In genomic region chr14:102516531-102517411, GRCh38 we compare ENCODE assay signal across 8 cellular contexts. TPM values are rescaled to one million over a fixed set of nuclear protein-coding genes. Genes with fewer than 3 reads are reported as not detected.
DNase-seq lines count a peak whose midpoint lies in the region; ATAC-seq, FAIRE-seq and TF ChIP-seq lines count a peak whose summit lies in the region.

No MANE protein-coding gene starts in this region.

- peak; percentile 69 for TF ChIP-seq RAD21 in GM12878 (IDR thresholded peaks at IDR 0.05; ENCODE audit: insufficient read depth, low read depth, low read length)

- H3K4me3 ChIP-seq in GM12878 (peak overlapping the region; percentile 46), iPS-20b (ENCODE audit: low read length) (peak overlapping the region; percentile 62)

- in situ Hi-C loops in GM12878 (cut with MboI) = loop anchor here (5.0 to 10.0 kb wide), 2 partner anchors 74 to 552 kb away; partner anchors contain the start of gene DYNC1H1

- BruUV-seq in GM12878 (replicated peaks; lab: Mats Ljungman, UMichigan) = no TSS peak

- no peaks in the 10 kb centered on the region for H3K36me3 ChIP-seq in GM12878 (ENCODE audit: control insufficient read depth in 2 of 2, insufficient read depth in 2 of 2, low read length in 1 of 2)
- no peaks in the 10 kb centered on the region for H3K36me3 ChIP-seq in iPS-20b (ENCODE audit: insufficient read depth, low read depth, low read length)

- POLR2A ChIA-PET in GM12878 (lab: Charles Lee) = interaction anchor here (0.7 kb wide), 1 partner anchor 79 kb away, joined by 3 read pairs; no protein-coding TSS in a partner anchor

- no peak for TF ChIP-seq EP300 in GM12878 (IDR thresholded peaks at IDR 0.05; ENCODE audit: borderline replicate concordance in 1 of 2, control insufficient read depth in 1 of 2, low read depth in 2 of 2, low read length in 2 of 2)

- peak overlapping the region; percentile 77 for H3K4me2 ChIP-seq in GM12878 (ENCODE audit: control insufficient read depth, insufficient read depth)

- RAD21 ChIA-PET in GM12878 (lab: Charles Lee; ENCODE audit: unreplicated experiment) = interaction anchor here (1.1 to 3.0 kb wide), 5 partner anchors 12 to 199 kb away, joined by 3 to 20 read pairs (median 4); no protein-coding TSS in a partner anchor

- no peaks in the 10 kb centered on the region for H4K20me1 ChIP-seq in GM12878 (ENCODE audit: control insufficient read depth, insufficient read depth)

- WGBS in GM12878 (ENCODE audit: insufficient coverage, insufficient replicate concordance, low lambda C conversion rate, missing lambda C conversion rate) = 1% methylated on average over 73 of the region's 98 CpGs

- intact Hi-C loops in GM12878 (cut with micrococcal nuclease; ENCODE audit: unreplicated experiment) = loop anchor here (1.0 to 10.0 kb wide), 3 partner anchors 78 to 552 kb away; partner anchors contain the start of genes DYNC1H1 and ZNF839

- no peaks in the 10 kb centered on the region for H3K79me2 ChIP-seq in GM12878 (ENCODE audit: control insufficient read depth, insufficient read depth, low read length)

- no peaks in the 10 kb centered on the region for H3K4me1 ChIP-seq in GM12878 (ENCODE audit: control insufficient read depth, insufficient read depth, low read length)
- no peaks in the 10 kb centered on the region for H3K4me1 ChIP-seq in iPS-20b (ENCODE audit: insufficient read depth, low read length)

- peak overlapping the region; percentile 85 for H2AFZ ChIP-seq in GM12878 (ENCODE audit: control insufficient read depth, low read depth, low read length)

- SMC1A ChIA-PET in GM12878 (lab: Charles Lee; ENCODE audit: uncharacterized antibody, unreplicated experiment) = interaction anchor here (1.0 to 2.7 kb wide), 4 partner anchors 78 to 199 kb away, joined by 3 to 20 read pairs (median 6); no protein-coding TSS in a partner anchor

- ATAC-seq in GM18502 (IDR thresholded peaks at IDR 0.05; ENCODE audit: poor library complexity, unreplicated experiment) (peak; percentile 74), GM12878 (peak; percentile 89)

- peak; percentile 66 to 81 (median 71); a peak in 5 of 6 replicates for TF ChIP-seq CTCF in GM12878 (IDR thresholded peaks at IDR 0.05 in 2 of 3, conservative IDR thresholded peaks at IDR 0.05 in 1 of 3; ENCODE audit: control insufficient read depth in 2 of 3, extremely low read depth in 1 of 3, insufficient read depth in 1 of 3, low read depth in 3 of 3, low read length in 3 of 3)

- H3K27ac ChIP-seq in GM12878 (ENCODE audit: control insufficient read depth, insufficient read depth) (no peak overlapping the region), iPS-20b (ENCODE audit: low read length) (no peak overlapping the region)

- peak; percentile 93 for DNase-seq in 8988T
- DNase-seq in HTR-8/SVneo (ENCODE audit: insufficient read length, low spot score) = peak; percentile 68
- peak; percentile 29 to 55 (median 52) for DNase-seq in T-helper 2 cell
- no peak for DNase-seq in GM12878 (ENCODE audit: low read depth, low spot score)
- peak; percentile 64 for DNase-seq in stimulated activated CD4-positive, alpha-beta T cell treated with anti-CD3 and anti-CD28 coated beads, Interleukin-12 subunit alpha, Interleukin-12 subunit beta, amount 100 ng/mL, for 4 hours
- no peak for DNase-seq in NCI-H2029 (lab: John Stamatoyannopoulos, UW)

- H3K9me3 ChIP-seq in GM12878 (replicated peaks; ENCODE audit: control insufficient read depth, insufficient read depth, low read length) (no peaks in the 10 kb centered on the region), iPS-20b (ENCODE audit: insufficient read depth, low read depth, low read length) (no peaks in the 10 kb centered on the region)

- H3K27me3 ChIP-seq in GM12878 (replicated peaks in 1 of 2; ENCODE audit: control insufficient read depth in 2 of 2, insufficient read depth in 2 of 2, low read length in 1 of 2) = peaks cover 0 to 2% of the 10 kb centered on the region in 2 experiments; a peak in 1 of 4 replicates
- peaks cover 15% of the 10 kb centered on the region; the same call in 1 of the 2 replicates for H3K27me3 ChIP-seq in iPS-20b (ENCODE audit: insufficient read depth, low read length)

- TF ChIP-seq POLR2A in GM12878 (IDR thresholded peaks at IDR 0.05; ENCODE audit: low read depth, low read length) = no peak

- CTCF ChIA-PET in GM12878 (lab: Yijun Ruan, JAX) = interaction anchor here (0.6 to 3.0 kb wide), 11 partner anchors 8 to 418 kb away, joined by 3 to 59 read pairs (median 4); no protein-coding TSS in a partner anchor

- peak; percentile 96 for FAIRE-seq in HTR-8/SVneo (lab: Jason Lieb, UNC)
- no peak for FAIRE-seq in GM12878 (lab: Jason Lieb, UNC)

- H3K9ac ChIP-seq in GM12878 (ENCODE audit: control insufficient read depth, insufficient read depth, low read length) = peak overlapping the region; percentile 56; the same call in 1 of the 2 replicates
- peak overlapping the region; percentile 58; the same call in 1 of the 2 replicates for H3K9ac ChIP-seq in iPS-20b (ENCODE audit: low read depth, low read length)

TF ChIP-seq in GM12878, 131 proteins besides CTCF, POLR2A, EP300 and RAD21 (continues in another document):
- TF ChIP-seq NFXL1 (IDR thresholded peaks at IDR 0.05; ENCODE audit: borderline replicate concordance) (no peak), SMARCA5 (IDR thresholded peaks at IDR 0.05) (peak; percentile 65; the same call in 1 of the 2 replicates), BCL3 (IDR thresholded peaks at IDR 0.05; ENCODE audit: borderline replicate concordance, insufficient read depth, low read depth, low read length, poor library complexity, severe bottlenecking) (no peak)
- TF ChIP-seq, protein P1, sequence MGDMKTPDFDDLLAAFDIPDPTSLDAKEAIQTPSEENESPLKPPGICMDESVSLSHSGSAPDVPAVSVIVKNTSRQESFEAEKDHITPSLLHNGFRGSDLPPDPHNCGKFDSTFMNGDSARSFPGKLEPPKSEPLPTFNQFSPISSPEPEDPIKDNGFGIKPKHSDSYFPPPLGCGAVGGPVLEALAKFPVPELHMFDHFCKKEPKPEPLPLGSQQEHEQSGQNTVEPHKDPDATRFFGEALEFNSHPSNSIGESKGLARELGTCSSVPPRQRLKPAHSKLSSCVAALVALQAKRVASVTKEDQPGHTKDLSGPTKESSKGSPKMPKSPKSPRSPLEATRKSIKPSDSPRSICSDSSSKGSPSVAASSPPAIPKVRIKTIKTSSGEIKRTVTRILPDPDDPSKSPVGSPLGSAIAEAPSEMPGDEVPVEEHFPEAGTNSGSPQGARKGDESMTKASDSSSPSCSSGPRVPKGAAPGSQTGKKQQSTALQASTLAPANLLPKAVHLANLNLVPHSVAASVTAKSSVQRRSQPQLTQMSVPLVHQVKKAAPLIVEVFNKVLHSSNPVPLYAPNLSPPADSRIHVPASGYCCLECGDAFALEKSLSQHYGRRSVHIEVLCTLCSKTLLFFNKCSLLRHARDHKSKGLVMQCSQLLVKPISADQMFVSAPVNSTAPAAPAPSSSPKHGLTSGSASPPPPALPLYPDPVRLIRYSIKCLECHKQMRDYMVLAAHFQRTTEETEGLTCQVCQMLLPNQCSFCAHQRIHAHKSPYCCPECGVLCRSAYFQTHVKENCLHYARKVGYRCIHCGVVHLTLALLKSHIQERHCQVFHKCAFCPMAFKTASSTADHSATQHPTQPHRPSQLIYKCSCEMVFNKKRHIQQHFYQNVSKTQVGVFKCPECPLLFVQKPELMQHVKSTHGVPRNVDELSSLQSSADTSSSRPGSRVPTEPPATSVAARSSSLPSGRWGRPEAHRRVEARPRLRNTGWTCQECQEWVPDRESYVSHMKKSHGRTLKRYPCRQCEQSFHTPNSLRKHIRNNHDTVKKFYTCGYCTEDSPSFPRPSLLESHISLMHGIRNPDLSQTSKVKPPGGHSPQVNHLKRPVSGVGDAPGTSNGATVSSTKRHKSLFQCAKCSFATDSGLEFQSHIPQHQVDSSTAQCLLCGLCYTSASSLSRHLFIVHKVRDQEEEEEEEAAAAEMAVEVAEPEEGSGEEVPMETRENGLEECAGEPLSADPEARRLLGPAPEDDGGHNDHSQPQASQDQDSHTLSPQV (IDR thresholded peaks at IDR 0.05) = 0 out of 2 replicates have a peak, but pooled peaks have one; percentile 26

RNA-seq across cellular contexts. Expression of gene ANKRD9, which starts 7.2 kb away (rescaled TPM):
- total RNA-seq in GM12878 (2013; cell fraction: nucleolus; rRNA removed) = 1.9 and 2.2 TPM in 2 replicates
- 1.8 and 3.3 TPM in 2 replicates for total RNA-seq in GM12878 (2014; rRNA removed)
- 0.54 and 0.78 TPM in 2 replicates for total RNA-seq in GM12878 (2014; rRNA removed; fragmentation: Illumina TruSeq; extraction: Trizol)
- total RNA-seq in GM12878 (2021) = 3.6 and 4.4 TPM in 2 replicates
- polyA plus RNA-seq in GM12878 (2011; ENCODE audit: low read depth) = 0.45 TPM
- polyA plus RNA-seq in GM12878 (2011; rRNA removed) = 0.33 and 0.43 TPM in 2 replicates
- 0.58 and 1.0 TPM in 2 replicates for polyA plus RNA-seq in GM12878 (2011; cell fraction: cytosol; rRNA removed)
- polyA plus RNA-seq in GM12878 (2011; cell fraction: nucleus; rRNA removed) = 2.4 and 2.8 TPM in 2 replicates
- 1.4 and 2.2 TPM in 2 replicates for polyA plus RNA-seq in GM12878 (2012)
- 0.30 and 0.43 TPM in 2 replicates for polyA plus RNA-seq in GM12878 (2014; fragmentation: Illumina TruSeq; extraction: Trizol)
- under 1 TPM; 0.03 to 0.04 TPM for polyA plus RNA-seq in GM12878 (2014; fragmentation: Nextera tagmentation; extraction: Ambion mirVana)
- polyA plus RNA-seq in GM12878 (2014; rRNA removed) = 3.2 and 3.4 TPM in 2 replicates
- polyA plus RNA-seq in GM12878 (2016; fragmentation: Nextera tagmentation; extraction: Ambion mirVana) = under 1 TPM; 0.44 to 0.74 TPM
- polyA minus RNA-seq in GM12878 (2011; rRNA and poly(A)+ RNA removed) = 0.26 and 0.29 TPM in 2 replicates
- polyA minus RNA-seq in GM12878 (2011; cell fraction: cytosol; rRNA and poly(A)+ RNA removed) = 0.80 and 1.7 TPM in 2 replicates
- 0.36 and 0.86 TPM in 2 replicates for polyA minus RNA-seq in GM12878 (2011; cell fraction: nucleus; rRNA and poly(A)+ RNA removed)

Comparison
In these comparisons a context has a peak if more than half of its experiments do, and no peak if none do; other contexts are left out.
1. DNase-seq: peak in 8988T (single experiment), HTR-8/SVneo (single experiment), T-helper 2 cell (5 of 5) and stimulated activated CD4-positive, alpha-beta T cell treated with anti-CD3 and anti-CD28 coated beads, Interleukin-12 subunit alpha, Interleukin-12 subunit beta, amount 100 ng/mL, for 4 hours (single experiment); none in GM12878 (single experiment) and NCI-H2029 (single experiment).